Comparison of ENCODE assay signal across 16 cellular contexts in genomic region chr5:160699301-160699700, GRCh38.
"Had no signal": no experiment of that assay in that cellular context is flagged by ENCODE, and none has a peak within 500 bp of the region (broad histone marks: within the 10 kb centered on the region; RNA-seq: fewer than 3 reads in every experiment).

No MANE protein-coding gene starts in this region.

- H3K27ac ChIP-seq: coronary artery, epithelial cell of prostate, right lobe of liver, upper lobe of right lung had no signal

- H3K36me3 ChIP-seq: right lobe of liver, upper lobe of right lung had no signal

- H3K36me3 Mint-ChIP-seq: activated naive CD4-positive, alpha-beta T cell treated with anti-CD3 and anti-CD28 coated beads, Interleukin-2, amount 10 ng/mL, durations not matched to agents 7 days and 5 days; memory B cell had no signal

- H3K9me3 Mint-ChIP-seq: activated naive CD4-positive, alpha-beta T cell treated with anti-CD3 and anti-CD28 coated beads, Interleukin-2, amount 10 ng/mL, durations not matched to agents 7 days and 5 days; activated T-helper 17 cell treated with anti-CD3 and anti-CD28 coated beads, Interleukin-2, amount 50 U/mL, for 72 hours; memory B cell had no signal

- H3K4me3 Mint-ChIP-seq: activated naive CD4-positive, alpha-beta T cell treated with anti-CD3 and anti-CD28 coated beads, Interleukin-2, amount 10 ng/mL, durations not matched to agents 7 days and 5 days; activated T-helper 17 cell treated with anti-CD3 and anti-CD28 coated beads, Interleukin-2, amount 50 U/mL, for 72 hours; memory B cell had no signal

- H3K4me1 ChIP-seq: right lobe of liver, upper lobe of right lung had no signal

- H3K4me1 Mint-ChIP-seq: activated naive CD4-positive, alpha-beta T cell treated with anti-CD3 and anti-CD28 coated beads, Interleukin-2, amount 10 ng/mL, durations not matched to agents 7 days and 5 days; activated T-helper 17 cell treated with anti-CD3 and anti-CD28 coated beads, Interleukin-2, amount 50 U/mL, for 72 hours; memory B cell had no signal

- H3K4me3 ChIP-seq: coronary artery, right lobe of liver, upper lobe of right lung had no signal

- H3K27ac Mint-ChIP-seq: activated naive CD4-positive, alpha-beta T cell treated with anti-CD3 and anti-CD28 coated beads, Interleukin-2, amount 10 ng/mL, durations not matched to agents 7 days and 5 days; activated T-helper 17 cell treated with anti-CD3 and anti-CD28 coated beads, Interleukin-2, amount 50 U/mL, for 72 hours; memory B cell had no signal

- ATAC-seq: activated T-helper 17 cell treated with anti-CD3 and anti-CD28 coated beads, Interleukin-2, amount 50 U/mL, for 72 hours; left cardiac atrium; upper lobe of right lung had no signal

- H3K27me3 Mint-ChIP-seq: activated T-helper 17 cell treated with anti-CD3 and anti-CD28 coated beads, Interleukin-2, amount 50 U/mL, for 72 hours had no signal

- H3K9me3 ChIP-seq: right lobe of liver, upper lobe of right lung had no signal

- H3K27me3 ChIP-seq: right lobe of liver, upper lobe of right lung had no signal

- DNase-seq: activated CD4-positive, alpha-beta T cell treated with anti-CD3 and anti-CD28 coated beads, Interleukin-2, amount 50 U/mL, for 1 hour; activated CD4-positive, CD25-positive, alpha-beta regulatory T cell; activated naive CD4-positive, alpha-beta T cell treated with anti-CD3 and anti-CD28 coated beads, Interleukin-2, amount 10 ng/mL, durations not matched to agents 7 days and 5 days; activated T-cell treated with anti-CD3 and anti-CD28 coated beads for 4 hours; effector CD8-positive, alpha-beta T cell; hypothalamus; left cardiac atrium; posterior cingulate gyrus; right lobe of liver; stimulated activated CD4-positive, alpha-beta T cell treated with anti-CD3 and anti-CD28 coated beads, Interleukin-2, amount 100 ng/mL, for 24 hours; stimulated activated naive CD4-positive, alpha-beta T cell; upper lobe of right lung had no signal
